In genomic region chr5:155276231-155276630, GRCh38 we compare ENCODE assay signal across 27 cellular contexts.
"Had no signal": no experiment of that assay in that cellular context is flagged by ENCODE, and none has a peak within 500 bp of the region (broad histone marks: within the 10 kb centered on the region; RNA-seq: fewer than 3 reads in every experiment).

No MANE protein-coding gene starts in this region.

- DNase-seq: immature natural killer cell; kidney; left colon; left lung; lower lobe of right lung; mammary epithelial cell; mesenchymal stem cell; naive thymus-derived CD8-positive, alpha-beta T cell; occipital lobe; right lobe of liver; stimulated activated CD4-positive, alpha-beta T cell treated with anti-CD3 and anti-CD28 coated beads, Interleukin-1b, Interleukin-23, amount 100 ng/mL, for 48 hours; stimulated activated CD4-positive, alpha-beta T cell treated with anti-CD3 and anti-CD28 coated beads, Interleukin-2, amount 100 ng/mL, for 48 hours; stimulated activated CD4-positive, alpha-beta T cell treated with anti-CD3 and anti-CD28 coated beads, Interleukin-4, amount 100 ng/mL, for 4 hours; stimulated activated CD8-positive, alpha-beta memory T cell treated with anti-CD3 and anti-CD28 coated beads, Interleukin-4, amount 100 ng/mL, for 48 hours; stimulated activated naive CD4-positive, alpha-beta T cell treated with Interleukin-2 at 50 U/mL for 16 hours; stimulated activated naive CD8-positive, alpha-beta T cell treated with anti-CD3 and anti-CD28 coated beads, Interleukin-15, amount 100 ng/mL, for 72 hours; substantia nigra; upper lobe of left lung had no signal

- H3K27me3 ChIP-seq: left lung, right atrium auricular region, right lobe of liver, tibial nerve, upper lobe of left lung, vagina had no signal

- H3K9me3 Mint-ChIP-seq: nephron, neural crest cell had no signal

- H3K4me1 ChIP-seq: left lung, lower lobe of right lung, parathyroid adenoma, right atrium auricular region, tibial nerve, upper lobe of left lung, vagina had no signal

- H3K4me3 Mint-ChIP-seq: immature natural killer cell; naive thymus-derived CD8-positive, alpha-beta T cell; nephron; neural crest cell; stimulated activated memory B cell treated with anti-CD40 and anti-IgM and Interleukin-4, amounts not matched to agents 10 μg/mL and 1 μg/mL and 100 μg/mL, for 72 hours; stimulated activated naive CD8-positive, alpha-beta T cell treated with anti-CD3 and anti-CD28 coated beads, Interleukin-15, amount 100 ng/mL, for 72 hours had no signal

- H3K27ac Mint-ChIP-seq: immature natural killer cell; naive thymus-derived CD8-positive, alpha-beta T cell; nephron; stimulated activated memory B cell treated with anti-CD40 and anti-IgM and Interleukin-4, amounts not matched to agents 10 μg/mL and 1 μg/mL and 100 μg/mL, for 72 hours; stimulated activated naive CD8-positive, alpha-beta T cell treated with anti-CD3 and anti-CD28 coated beads, Interleukin-15, amount 100 ng/mL, for 72 hours had no signal

- H3K36me3 ChIP-seq: left lung, lower lobe of right lung, right atrium auricular region, right lobe of liver, tibial nerve, upper lobe of left lung, vagina had no signal

- H3K27me3 Mint-ChIP-seq: stimulated activated naive CD8-positive, alpha-beta T cell treated with anti-CD3 and anti-CD28 coated beads, Interleukin-15, amount 100 ng/mL, for 72 hours had no signal

- H3K4me1 Mint-ChIP-seq: immature natural killer cell; stimulated activated memory B cell treated with anti-CD40 and anti-IgM and Interleukin-4, amounts not matched to agents 10 μg/mL and 1 μg/mL and 100 μg/mL, for 72 hours; stimulated activated naive CD8-positive, alpha-beta T cell treated with anti-CD3 and anti-CD28 coated beads, Interleukin-15, amount 100 ng/mL, for 72 hours had no signal

- H3K27ac ChIP-seq: left lung, lower lobe of right lung, parathyroid adenoma, right atrium auricular region, right lobe of liver, tibial nerve, upper lobe of left lung, vagina had no signal

- H3K36me3 Mint-ChIP-seq: naive thymus-derived CD8-positive, alpha-beta T cell; stimulated activated memory B cell treated with anti-CD40 and anti-IgM and Interleukin-4, amounts not matched to agents 10 μg/mL and 1 μg/mL and 100 μg/mL, for 72 hours had no signal

- FAIRE-seq: islet of Langerhans, kidney had no signal

- H3K4me3 ChIP-seq: left lung, lower lobe of right lung, right atrium auricular region, right lobe of liver, smooth muscle cell, tibial nerve, upper lobe of left lung, vagina had no signal

- H3K9me3 ChIP-seq: left lung, lower lobe of right lung, right atrium auricular region, right lobe of liver, tibial nerve, upper lobe of left lung, vagina had no signal
